In genomic region chr9:109231593-109231992, GRCh38 we compare ENCODE assay signal across 17 cellular contexts.
"Had no signal": no experiment of that assay in that cellular context is flagged by ENCODE, and none has a peak within 500 bp of the region (broad histone marks: within the 10 kb centered on the region; RNA-seq: fewer than 3 reads in every experiment).

No MANE protein-coding gene starts in this region.

- H3K27ac Mint-ChIP-seq: memory B cell, mesothelial cell of epicardium, natural killer cell, progenitor cell of endocrine pancreas had no signal

- H3K27ac ChIP-seq: foreskin keratinocyte, pancreas, thyroid gland, upper lobe of left lung, uterus had no signal

- H3K4me1 ChIP-seq: pancreas, upper lobe of left lung, uterus had no signal

- H3K4me3 Mint-ChIP-seq: memory B cell, mesothelial cell of epicardium, natural killer cell, neural crest cell had no signal

- H3K36me3 Mint-ChIP-seq: memory B cell, mesothelial cell of epicardium, natural killer cell had no signal

- H3K9me3 ChIP-seq: pancreas, thyroid gland, upper lobe of left lung, uterus had no signal

- ATAC-seq: natural killer cell had no signal

- H3K4me1 Mint-ChIP-seq: memory B cell, mesothelial cell of epicardium, natural killer cell, neural crest cell had no signal

- H3K36me3 ChIP-seq: pancreas, thyroid gland, upper lobe of left lung, uterus had no signal

- H3K4me3 ChIP-seq: pancreas, thyroid gland, upper lobe of left lung, uterus had no signal

- DNase-seq: effector memory CD4-positive, alpha-beta T cell; erythroblast; natural killer cell; pancreas; right cardiac atrium; small intestine; stimulated activated CD4-positive, alpha-beta T cell treated with anti-CD3 and anti-CD28 coated beads, Interleukin-12 subunit alpha, Interleukin-12 subunit beta, amount 100 ng/mL, for 4 hours; stimulated activated CD4-positive, alpha-beta T cell treated with anti-CD3 and anti-CD28 coated beads, Interleukin-2, amount 100 ng/mL, for 48 hours; stimulated activated naive CD4-positive, alpha-beta T cell treated with Interleukin-2 at 50 U/mL for 16 hours; thyroid gland; upper lobe of left lung; uterus had no signal

- H3K9me3 Mint-ChIP-seq: memory B cell, mesothelial cell of epicardium, natural killer cell, neural crest cell had no signal

- H3K27me3 Mint-ChIP-seq: progenitor cell of endocrine pancreas had no signal

- H3K27me3 ChIP-seq: pancreas, thyroid gland, upper lobe of left lung, uterus had no signal
